8 cellular contexts compared by ENCODE assay signal in the genomic region with DNA sequence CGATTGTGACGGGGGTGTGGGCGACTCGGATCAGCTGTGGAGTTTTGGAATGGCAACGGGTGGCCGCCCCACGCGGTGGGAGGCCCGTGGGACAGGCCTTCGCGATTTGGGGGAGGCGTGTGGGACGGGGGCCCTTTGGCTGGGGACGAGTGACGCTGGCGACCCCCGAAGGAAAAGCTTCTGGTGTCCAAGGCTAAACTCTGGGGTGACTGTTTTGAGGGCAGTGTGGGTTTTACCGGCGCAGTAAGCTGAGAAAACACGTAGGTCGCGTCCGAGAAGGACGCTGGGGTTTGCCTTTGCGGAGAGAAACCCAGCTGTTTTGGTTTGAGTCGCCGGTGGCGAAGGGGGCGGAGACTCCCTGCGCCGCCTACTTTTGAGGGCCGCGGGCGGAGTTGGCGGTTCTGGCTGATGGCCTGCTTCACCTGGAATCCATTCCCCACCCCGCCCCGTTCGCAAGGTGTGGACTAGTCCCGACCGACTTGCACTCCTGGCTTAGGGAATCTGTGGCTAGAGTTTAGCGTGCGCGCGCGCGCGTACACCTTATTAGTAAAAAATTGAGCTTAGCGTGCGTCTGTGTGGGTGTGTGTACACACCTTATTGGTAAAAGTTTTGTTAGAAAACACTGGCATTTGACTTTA. TPM values are rescaled to one million over a fixed set of nuclear protein-coding genes. Genes with fewer than 3 reads are reported as not detected.
DNase-seq lines count a peak whose midpoint lies in the region; ATAC-seq and TF ChIP-seq lines count a peak whose summit lies in the region.

No MANE protein-coding gene starts in this region.

- TF ChIP-seq EP300 in SK-N-SH (IDR thresholded peaks at IDR 0.05; ENCODE audit: borderline replicate concordance in 1 of 2, low read depth in 1 of 2, low read length in 1 of 2): no peak

- H3K27ac ChIP-seq in SK-N-SH (ENCODE audit: low read depth in 2 of 2, low read length in 1 of 2) (peak overlapping the region; percentile 94 to 97), thoracic aorta (peak overlapping the region; percentile 99 to 100)

- H3K36me3 Mint-ChIP-seq in HFFc6 (ENCODE audit: low read depth) (peaks cover 17% of the 10 kb centered on the region), glutamatergic neuron (ENCODE audit: unreplicated experiment) (no peaks in the 10 kb centered on the region)
- H3K36me3 Mint-ChIP-seq in activated naive CD4-positive, alpha-beta T cell treated with anti-CD3 and anti-CD28 coated beads, Interleukin-2, amount 50 U/mL, for 24 hours: no peaks in the 10 kb centered on the region

- WGBS in SK-N-SH (ENCODE audit: low lambda C conversion rate): 1% methylated on average over 21 of the region's 49 CpGs

- H3K4me3 Mint-ChIP-seq in HFFc6 (peak overlapping the region; percentile 90), glutamatergic neuron (ENCODE audit: unreplicated experiment) (peak overlapping the region; percentile 96)
- H3K4me3 Mint-ChIP-seq in activated naive CD4-positive, alpha-beta T cell treated with anti-CD3 and anti-CD28 coated beads, Interleukin-2, amount 50 U/mL, for 24 hours: peak overlapping the region; percentile 88

- peak overlapping the region; percentile 91 for H3K27ac Mint-ChIP-seq in HFFc6
- H3K27ac Mint-ChIP-seq in activated naive CD4-positive, alpha-beta T cell treated with anti-CD3 and anti-CD28 coated beads, Interleukin-2, amount 50 U/mL, for 24 hours: peak overlapping the region; percentile 95
- H3K27ac Mint-ChIP-seq in glutamatergic neuron (ENCODE audit: unreplicated experiment): peak overlapping the region; percentile 94

- ATAC-seq in omental fat pad (ENCODE audit: low FRiP score): peak; percentile 76
- peak; percentile 56 for ATAC-seq in thoracic aorta (ENCODE audit: insufficient number of reproducible peaks, low FRiP score, low read depth)

- TF ChIP-seq CTCF in HFFc6 (IDR thresholded peaks at IDR 0.05) (no peak), SK-N-SH (IDR thresholded peaks at IDR 0.05) (no peak), glutamatergic neuron (IDR thresholded peaks at IDR 0.05; ENCODE audit: partially characterized antibody, unreplicated experiment) (no peak), omental fat pad (IDR thresholded peaks at IDR 0.05) (no peak), thoracic aorta (IDR thresholded peaks at IDR 0.05) (no peak)

- H3K4me1 ChIP-seq in SK-N-SH (ENCODE audit: control insufficient read depth in 1 of 2, insufficient read depth in 2 of 2, low read depth in 1 of 2, low read length in 1 of 2) (peaks cover 14 to 18% of the 10 kb centered on the region in 2 experiments; a peak in 3 of 4 replicates), thoracic aorta (ENCODE audit: control insufficient read depth in 1 of 2, low read depth in 2 of 2) (peaks cover 14 to 36% of the 10 kb centered on the region in 2 donors)

- no peaks in the 10 kb centered on the region for H3K9me3 Mint-ChIP-seq in HFFc6
- no peaks in the 10 kb centered on the region for H3K9me3 Mint-ChIP-seq in activated naive CD4-positive, alpha-beta T cell treated with anti-CD3 and anti-CD28 coated beads, Interleukin-2, amount 50 U/mL, for 24 hours
- peaks cover 1% of the 10 kb centered on the region for H3K9me3 Mint-ChIP-seq in glutamatergic neuron (ENCODE audit: unreplicated experiment)

- peak overlapping the region; percentile 63 for H2AFZ ChIP-seq in SK-N-SH (ENCODE audit: low read depth)

- DNase-seq in HFFc6 (peak; percentile 56), MV-4-11 (lab: John Stamatoyannopoulos, UW) (peak; percentile 64), SK-N-SH (peak; percentile 80), glutamatergic neuron (peak; percentile 78), omental fat pad (ENCODE audit: low spot score) (peak; percentile 70), thoracic aorta (ENCODE audit: low spot score) (peak; percentile 6)

- peaks cover 0 to 4% of the 10 kb centered on the region in 2 experiments for H3K36me3 ChIP-seq in SK-N-SH (replicated peaks in 1 of 2; ENCODE audit: control insufficient read depth in 1 of 2, insufficient read depth in 2 of 2, low read length in 1 of 2)
- no peaks in the 10 kb centered on the region for H3K36me3 ChIP-seq in thoracic aorta

- TF ChIP-seq RAD21 in SK-N-SH (IDR thresholded peaks at IDR 0.05; ENCODE audit: low read length): no peak

- peaks cover 43% of the 10 kb centered on the region for H4K20me1 ChIP-seq in SK-N-SH (ENCODE audit: insufficient read depth)

- H3K9me2 ChIP-seq in SK-N-SH: no peaks in the 10 kb centered on the region

- CTCF ChIA-PET in SK-N-SH (lab: Yijun Ruan, JAX): interaction anchor here (0.6 to 3.1 kb wide), 12 partner anchors 11 to 544 kb away, joined by 3 to 17 read pairs (median 6); a partner anchor contains a TSS

- peaks cover 52% of the 10 kb centered on the region for H3K79me2 ChIP-seq in SK-N-SH (ENCODE audit: insufficient read depth)

- H3K4me2 ChIP-seq in SK-N-SH: peak overlapping the region; percentile 82

- no peaks in the 10 kb centered on the region for H3K27me3 ChIP-seq in SK-N-SH (ENCODE audit: insufficient read depth)
- H3K27me3 ChIP-seq in thoracic aorta (replicated peaks; ENCODE audit: insufficient read depth): no peaks in the 10 kb centered on the region

- H3K9me3 ChIP-seq in SK-N-SH (no peaks in the 10 kb centered on the region), thoracic aorta (no peaks in the 10 kb centered on the region)

- H3K27me3 Mint-ChIP-seq in HFFc6 (ENCODE audit: insufficient read depth) (peaks cover 2% of the 10 kb centered on the region; the same call in 1 of the 2 replicates), glutamatergic neuron (ENCODE audit: unreplicated experiment) (peaks cover 3% of the 10 kb centered on the region)
- no peaks in the 10 kb centered on the region for H3K27me3 Mint-ChIP-seq in activated naive CD4-positive, alpha-beta T cell treated with anti-CD3 and anti-CD28 coated beads, Interleukin-2, amount 50 U/mL, for 24 hours

- peak overlapping the region; percentile 97 for H3K9ac ChIP-seq in SK-N-SH

- POLR2A ChIA-PET in SK-N-SH (lab: Yijun Ruan, JAX): interaction anchor here (1.2 kb wide), 3 partner anchors 16 to 78 kb away, joined by 3 to 4 read pairs (median 3); a partner anchor contains a TSS

- H3F3A ChIP-seq in SK-N-SH (replicated peaks; ENCODE audit: insufficient read depth): peaks cover 30% of the 10 kb centered on the region

- H3K4me1 Mint-ChIP-seq in HFFc6 (ENCODE audit: low read depth) (peaks cover 54% of the 10 kb centered on the region), glutamatergic neuron (ENCODE audit: low read depth, unreplicated experiment) (peaks cover 15% of the 10 kb centered on the region)
- peaks cover 48% of the 10 kb centered on the region for H3K4me1 Mint-ChIP-seq in activated naive CD4-positive, alpha-beta T cell treated with anti-CD3 and anti-CD28 coated beads, Interleukin-2, amount 50 U/mL, for 24 hours

- H3K4me3 ChIP-seq in GM08714 (ENCODE audit: low read length) (peak overlapping the region; percentile 85), SK-N-SH (ENCODE audit: low read depth in 2 of 2, low read length in 1 of 2) (peak overlapping the region; percentile 83 to 99), thoracic aorta (peak overlapping the region; percentile 98)

TF ChIP-seq in SK-N-SH, 30 proteins besides CTCF, POLR2A, EP300 and RAD21 (continues in another document):
- TF ChIP-seq, protein P1, sequence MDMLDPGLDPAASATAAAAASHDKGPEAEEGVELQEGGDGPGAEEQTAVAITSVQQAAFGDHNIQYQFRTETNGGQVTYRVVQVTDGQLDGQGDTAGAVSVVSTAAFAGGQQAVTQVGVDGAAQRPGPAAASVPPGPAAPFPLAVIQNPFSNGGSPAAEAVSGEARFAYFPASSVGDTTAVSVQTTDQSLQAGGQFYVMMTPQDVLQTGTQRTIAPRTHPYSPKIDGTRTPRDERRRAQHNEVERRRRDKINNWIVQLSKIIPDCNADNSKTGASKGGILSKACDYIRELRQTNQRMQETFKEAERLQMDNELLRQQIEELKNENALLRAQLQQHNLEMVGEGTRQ (IDR thresholded peaks at IDR 0.05; ENCODE audit: borderline replicate concordance, low read depth, low read length): no peak
- TF ChIP-seq MXI1 (IDR thresholded peaks at IDR 0.05; ENCODE audit: low read depth, low read length): peak; percentile 51; the same call in 1 of the 2 replicates
- TF ChIP-seq, protein P2, sequence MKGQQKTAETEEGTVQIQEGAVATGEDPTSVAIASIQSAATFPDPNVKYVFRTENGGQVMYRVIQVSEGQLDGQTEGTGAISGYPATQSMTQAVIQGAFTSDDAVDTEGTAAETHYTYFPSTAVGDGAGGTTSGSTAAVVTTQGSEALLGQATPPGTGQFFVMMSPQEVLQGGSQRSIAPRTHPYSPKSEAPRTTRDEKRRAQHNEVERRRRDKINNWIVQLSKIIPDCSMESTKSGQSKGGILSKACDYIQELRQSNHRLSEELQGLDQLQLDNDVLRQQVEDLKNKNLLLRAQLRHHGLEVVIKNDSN (IDR thresholded peaks at IDR 0.05; ENCODE audit: borderline replicate concordance, low read depth): no peak
- no peak for TF ChIP-seq RFX5 (IDR thresholded peaks at IDR 0.05; ENCODE audit: low read length)
- TF ChIP-seq, protein P3, sequence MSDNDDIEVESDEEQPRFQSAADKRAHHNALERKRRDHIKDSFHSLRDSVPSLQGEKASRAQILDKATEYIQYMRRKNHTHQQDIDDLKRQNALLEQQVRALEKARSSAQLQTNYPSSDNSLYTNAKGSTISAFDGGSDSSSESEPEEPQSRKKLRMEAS (IDR thresholded peaks at IDR 0.05; ENCODE audit: low read depth): 0 out of 2 replicates have a peak, but pooled peaks have one; percentile 7
- no peak for TF ChIP-seq GATA2 (CRISPR knock-in tag; IDR thresholded peaks at IDR 0.05)
- no peak for TF ChIP-seq CHD2 (IDR thresholded peaks at IDR 0.05; ENCODE audit: low read length, partially characterized antibody)
- TF ChIP-seq TCF12 (IDR thresholded peaks at IDR 0.05): no peak
- TF ChIP-seq SMC3 (IDR thresholded peaks at IDR 0.05; ENCODE audit: low read depth, low read length): no peak
- no peak for TF ChIP-seq RCOR1 (IDR thresholded peaks at IDR 0.05; ENCODE audit: low read length)
- TF ChIP-seq NRF1 (IDR thresholded peaks at IDR 0.05; ENCODE audit: low read depth, low read length): peak; percentile 40
- peak; percentile 49; the same call in 1 of the 2 replicates for TF ChIP-seq POLR2AphosphoS5 (IDR thresholded peaks at IDR 0.05; ENCODE audit: low read depth, low read length)
- TF ChIP-seq EZH2phosphoT487 (IDR thresholded peaks at IDR 0.05; ENCODE audit: borderline replicate concordance, low read depth): no peak
- peak; percentile 57; the same call in 1 of the 2 replicates for TF ChIP-seq SIN3A (IDR thresholded peaks at IDR 0.05; ENCODE audit: borderline replicate concordance, low read depth, low read length)

RNA-seq across cellular contexts. Expression of a gene that starts 0.6 kb away (rescaled TPM):
- total RNA-seq in HFFc6 (2021; fragmentation: NEBNext Ultra II Directional; extraction: Animal tissue kit (Norgen Biotek cat#: 25700)): 100 to 1,000 TPM; 106 to 138 (median 120) TPM
- 70.3 and 108 TPM in 2 replicates for polyA plus RNA-seq in SK-N-SH (2012; rRNA removed)
- 111 and 125 TPM in 2 replicates for polyA plus RNA-seq in SK-N-SH (2012; cell fraction: cytosol; rRNA removed)
- polyA plus RNA-seq in SK-N-SH (2012; cell fraction: nucleus; rRNA removed): 48.3 and 80.9 TPM in 2 replicates
- total RNA-seq in glutamatergic neuron (ENCODE audit: unreplicated experiment): 103 TPM
- 10 to 100 TPM; 65.0 to 77.0 (median 72.3) TPM for total RNA-seq in omental fat pad
- total RNA-seq in thoracic aorta: 100 to 1,000 TPM in 1 of 2 donors, 10 to 100 TPM in 1; 91.4 to 120 TPM

Comparison
In these comparisons a context has a peak if more than half of its experiments do, and no peak if none do; other contexts are left out.
1. Peak in every context shown above with its lines: DNase-seq, ATAC-seq, H3K4me3 ChIP-seq and H3K27ac ChIP-seq.
2. DNase-seq: peak in every context shown above with its lines; median percentile 80 in SK-N-SH; 78 in glutamatergic neuron; 70 in omental fat pad; 64 in MV-4-11; 56 in HFFc6; 6 in thoracic aorta.